Comparison of ENCODE assay signal across 8 cellular contexts in the genomic region with DNA sequence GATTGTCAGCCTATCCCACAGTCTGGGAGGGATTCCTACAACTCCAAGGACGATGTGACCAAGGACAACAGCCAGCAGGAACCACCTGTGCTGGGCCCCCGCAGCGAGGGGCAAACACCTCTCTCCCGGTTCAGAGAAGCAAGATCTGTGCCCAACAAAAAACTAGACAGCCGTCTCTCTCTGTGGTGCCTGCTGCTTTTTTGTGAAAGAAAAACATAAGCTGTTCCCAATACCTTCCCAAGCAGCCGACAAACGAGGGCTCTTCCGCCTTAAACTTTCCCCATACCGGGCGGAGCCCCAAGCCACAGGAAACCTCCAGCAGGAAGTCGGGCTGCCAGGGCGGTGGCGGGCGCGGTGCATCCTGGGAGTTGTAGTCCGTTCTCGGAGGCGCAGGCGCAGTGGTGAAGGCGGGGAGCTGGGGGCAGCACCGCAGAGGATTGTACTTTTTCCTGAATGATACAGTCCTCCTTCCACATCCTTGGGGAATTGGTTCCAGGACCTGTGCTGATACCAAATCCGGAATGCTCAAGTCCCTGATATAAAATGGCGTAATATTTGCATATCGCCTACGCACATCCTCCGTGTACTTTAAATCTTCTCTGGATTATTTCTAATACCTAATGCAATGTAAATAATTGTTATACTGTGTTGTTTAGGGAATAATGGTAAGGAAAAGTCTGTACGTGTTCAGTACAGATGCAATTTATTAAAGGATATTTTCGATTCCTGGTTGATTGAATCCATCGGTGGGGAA.
DNase-seq lines count a peak whose midpoint lies in the region; TF ChIP-seq lines count a peak whose summit lies in the region.

No MANE protein-coding gene starts in this region.

- H3K4me3 Mint-ChIP-seq in HFFc6: peak overlapping the region; percentile 94

- H3K27ac Mint-ChIP-seq in HFFc6: peak overlapping the region; percentile 97

- TF ChIP-seq POLR2A in NB4 (IDR thresholded peaks at IDR 0.05; ENCODE audit: extremely low read depth, insufficient read length): peak; percentile 66

- peaks cover 44% of the 10 kb centered on the region for H3K4me1 Mint-ChIP-seq in HFFc6 (ENCODE audit: low read depth)

- no peaks in the 10 kb centered on the region for H3K36me3 Mint-ChIP-seq in HFFc6 (ENCODE audit: low read depth)

- peaks cover 2% of the 10 kb centered on the region for H3K27me3 Mint-ChIP-seq in HFFc6 (ENCODE audit: insufficient read depth)

- H3K4me3 ChIP-seq in NB4 (ENCODE audit: low read depth, low read length): peak overlapping the region; percentile 73

- TF ChIP-seq CTCF in HFFc6 (IDR thresholded peaks at IDR 0.05) (no peak), NB4 (IDR thresholded peaks at IDR 0.05; ENCODE audit: low read depth, low read length) (no peak)

- no peaks in the 10 kb centered on the region for H3K9me3 Mint-ChIP-seq in HFFc6

- DNase-seq in GM04503 (ENCODE audit: low read depth) (peak; percentile 62), HFFc6 (peak; percentile 95), NB4 (ENCODE audit: low read depth) (peak; percentile 95), SK-N-DZ (ENCODE audit: low spot score) (peak; percentile 92), globus pallidus (ENCODE audit: low spot score) (peak; percentile 96), non-pigmented ciliary epithelial cell (ENCODE audit: low read depth) (peak; percentile 77), superior temporal gyrus (ENCODE audit: extremely low spot score) (peak; percentile 97)
- DNase-seq in activated naive CD4-positive, alpha-beta T cell treated with anti-CD3 and anti-CD28 coated beads, Interleukin-2, amount 50 U/mL, for 16 hours: peak; percentile 87

Comparison
In these comparisons a context has a peak if more than half of its experiments do, and no peak if none do; other contexts are left out.
1. Peak in every context shown above with its lines: DNase-seq and H3K4me3 ChIP-seq.